Comparison of ENCODE assay signal across 14 cellular contexts in the genomic region with DNA sequence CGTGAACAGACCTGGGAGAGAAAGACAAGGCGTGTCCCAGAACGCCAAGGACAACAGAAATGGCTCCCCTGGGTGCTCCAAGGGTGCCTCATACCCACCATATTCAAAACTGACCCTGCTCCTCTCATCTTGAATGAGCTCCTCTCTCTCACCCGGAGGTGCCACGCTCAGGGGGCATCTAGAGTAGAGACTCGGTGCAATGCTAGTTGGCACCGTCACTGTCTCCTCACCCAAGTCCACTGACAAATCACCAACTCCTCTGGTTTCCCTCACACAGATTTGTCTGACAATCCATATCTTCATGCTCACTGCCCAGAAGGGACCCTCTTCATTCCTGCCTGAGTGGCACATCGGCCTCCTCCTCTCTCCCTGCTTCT. TPM values are rescaled to one million over a fixed set of nuclear protein-coding genes. Genes with fewer than 3 reads are reported as not detected.
DNase-seq lines count a peak whose midpoint lies in the region; ATAC-seq and TF ChIP-seq lines count a peak whose summit lies in the region.
"Had no signal": no experiment of that assay in that cellular context is flagged by ENCODE, and none has a peak within 500 bp of the region (broad histone marks: within the 10 kb centered on the region; RNA-seq: fewer than 3 reads in every experiment).

No MANE protein-coding gene starts in this region.

- H3K4me1 Mint-ChIP-seq in activated CD4-positive, alpha-beta T cell treated with anti-CD3 and anti-CD28 coated beads, Interleukin-2, amount 10 ng/mL, durations not matched to agents 24 days and 14 days, result peaks cover 20% of the 10 kb centered on the region
- H3K4me1 Mint-ChIP-seq in endothelial cell (ENCODE audit: unreplicated experiment), result peaks cover 29% of the 10 kb centered on the region
- peaks cover 31% of the 10 kb centered on the region for H3K4me1 Mint-ChIP-seq in stimulated activated effector memory CD8-positive, alpha-beta T cell treated with anti-CD3 and anti-CD28 coated beads, Interleukin-12 subunit alpha, Interleukin-12 subunit beta, amount 100 ng/mL, for 72 hours

- H3K36me3 Mint-ChIP-seq in activated CD4-positive, alpha-beta T cell treated with anti-CD3 and anti-CD28 coated beads, Interleukin-2, amount 10 ng/mL, durations not matched to agents 24 days and 14 days (ENCODE audit: low read depth), result peaks cover 6% of the 10 kb centered on the region
- H3K36me3 Mint-ChIP-seq in endothelial cell (ENCODE audit: low read depth, unreplicated experiment), result peaks cover 13% of the 10 kb centered on the region
- H3K36me3 Mint-ChIP-seq in stimulated activated effector memory CD8-positive, alpha-beta T cell treated with anti-CD3 and anti-CD28 coated beads, Interleukin-12 subunit alpha, Interleukin-12 subunit beta, amount 100 ng/mL, for 72 hours, result no peaks in the 10 kb centered on the region

- peak overlapping the region; percentile 93 for H3K27ac ChIP-seq in SK-N-MC
- H3K27ac ChIP-seq: A549 had no signal

- peak overlapping the region; percentile 98 for H3K27ac Mint-ChIP-seq in activated CD4-positive, alpha-beta T cell treated with anti-CD3 and anti-CD28 coated beads, Interleukin-2, amount 10 ng/mL, durations not matched to agents 24 days and 14 days
- peak overlapping the region; percentile 59 for H3K27ac Mint-ChIP-seq in endothelial cell (ENCODE audit: unreplicated experiment)
- H3K27ac Mint-ChIP-seq in stimulated activated effector memory CD8-positive, alpha-beta T cell treated with anti-CD3 and anti-CD28 coated beads, Interleukin-12 subunit alpha, Interleukin-12 subunit beta, amount 100 ng/mL, for 72 hours, result peak overlapping the region; percentile 92

- H3K36me3 ChIP-seq in SK-N-MC (ENCODE audit: insufficient read depth, low read length), result no peaks in the 10 kb centered on the region

- H3K27me3 Mint-ChIP-seq in activated CD4-positive, alpha-beta T cell treated with anti-CD3 and anti-CD28 coated beads, Interleukin-2, amount 10 ng/mL, durations not matched to agents 24 days and 14 days, result peaks cover 6% of the 10 kb centered on the region
- H3K27me3 Mint-ChIP-seq in endothelial cell (ENCODE audit: unreplicated experiment), result peaks cover 19% of the 10 kb centered on the region

- DNase-seq in activated CD4-positive, alpha-beta T cell treated with anti-CD3 and anti-CD28 coated beads, Interleukin-2, amount 10 ng/mL, durations not matched to agents 24 days and 14 days, result no peak
- DNase-seq in activated CD4-positive, alpha-beta T cell treated with anti-CD3 and anti-CD28 coated beads, Interleukin-2, amount 50 U/mL, for 4 hours, result no peak
- DNase-seq in SK-N-MC (ENCODE audit: low read depth, low spot score) (no peak), endothelial cell (ENCODE audit: low spot score) (no peak), GM19240 (ENCODE audit: insufficient read length, low spot score) (no peak), hippocampal formation (lab: John Stamatoyannopoulos, UW) (no peak)
- no peak for DNase-seq in stimulated activated effector memory CD8-positive, alpha-beta T cell treated with anti-CD3 and anti-CD28 coated beads, Interleukin-12 subunit alpha, Interleukin-12 subunit beta, amount 100 ng/mL, for 72 hours (ENCODE audit: low spot score in 2 of 2)
- DNase-seq: activated CD4-positive, CD25-positive, alpha-beta regulatory T cell treated with anti-CD3 and anti-CD28 coated beads, Interleukin-2, amount 50 U/mL, for 72 hours; amniotic stem cell; Right ventricle myocardium superior had no signal

- H3K4me3 ChIP-seq in SK-N-MC, result peak overlapping the region; percentile 43; the same call in 1 of the 2 replicates
- H3K4me3 ChIP-seq: A549 had no signal

- TF ChIP-seq CTCF in endothelial cell (IDR thresholded peaks at IDR 0.05; ENCODE audit: unreplicated experiment), result no peak

- intact Hi-C loops in activated CD4-positive, alpha-beta T cell treated with anti-CD3 and anti-CD28 coated beads, Interleukin-2, amount 10 ng/mL, durations not matched to agents 24 days and 14 days (cut with micrococcal nuclease), result no loop called here

- H3K4me3 Mint-ChIP-seq in activated CD4-positive, alpha-beta T cell treated with anti-CD3 and anti-CD28 coated beads, Interleukin-2, amount 10 ng/mL, durations not matched to agents 24 days and 14 days, result peak overlapping the region; percentile 69
- peak overlapping the region; percentile 2 for H3K4me3 Mint-ChIP-seq in endothelial cell (ENCODE audit: unreplicated experiment)
- H3K4me3 Mint-ChIP-seq in stimulated activated effector memory CD8-positive, alpha-beta T cell treated with anti-CD3 and anti-CD28 coated beads, Interleukin-12 subunit alpha, Interleukin-12 subunit beta, amount 100 ng/mL, for 72 hours, result peak overlapping the region; percentile 59

- no peak for ATAC-seq in stimulated activated effector memory CD8-positive, alpha-beta T cell treated with anti-CD3 and anti-CD28 coated beads, Interleukin-12 subunit alpha, Interleukin-12 subunit beta, amount 100 ng/mL, for 72 hours
- ATAC-seq in HG03280 (IDR thresholded peaks at IDR 0.05; ENCODE audit: unreplicated experiment), result no peak

- H3K9me3 ChIP-seq in SK-N-MC (ENCODE audit: low read depth, low read length), result no peaks in the 10 kb centered on the region
- H3K9me3 ChIP-seq: A549 had no signal

- peaks cover 13% of the 10 kb centered on the region for H3K9me3 Mint-ChIP-seq in activated CD4-positive, alpha-beta T cell treated with anti-CD3 and anti-CD28 coated beads, Interleukin-2, amount 10 ng/mL, durations not matched to agents 24 days and 14 days
- peaks cover 5% of the 10 kb centered on the region for H3K9me3 Mint-ChIP-seq in endothelial cell (ENCODE audit: unreplicated experiment)
- H3K9me3 Mint-ChIP-seq in stimulated activated effector memory CD8-positive, alpha-beta T cell treated with anti-CD3 and anti-CD28 coated beads, Interleukin-12 subunit alpha, Interleukin-12 subunit beta, amount 100 ng/mL, for 72 hours, result peaks cover 6% of the 10 kb centered on the region

- H3K9ac ChIP-seq in SK-N-MC (ENCODE audit: insufficient read length), result no peak overlapping the region

RNA-seq across cellular contexts. Expression of gene TMEM125, which starts 5.0 kb away (rescaled TPM):
- total RNA-seq in activated CD4-positive, alpha-beta T cell treated with anti-CD3 and anti-CD28 coated beads, Interleukin-2, amount 10 ng/mL, durations not matched to agents 24 days and 14 days, result not detected in 2 replicates
- total RNA-seq in endothelial cell (ENCODE audit: unreplicated experiment), result 2.7 TPM
- total RNA-seq: G401, NCI-H460, Right ventricle myocardium superior had no signal

RNA-seq across cellular contexts. Expression of gene C1orf210, which starts 10.6 kb away (rescaled TPM):
- total RNA-seq in activated CD4-positive, alpha-beta T cell treated with anti-CD3 and anti-CD28 coated beads, Interleukin-2, amount 10 ng/mL, durations not matched to agents 24 days and 14 days, result not detected in 2 replicates
- not detected for total RNA-seq in endothelial cell (ENCODE audit: unreplicated experiment)
- total RNA-seq: G401, Right ventricle myocardium superior had no signal

RNA-seq across cellular contexts. Expression of gene TIE1, which starts 26.0 kb away (rescaled TPM):
- total RNA-seq in activated CD4-positive, alpha-beta T cell treated with anti-CD3 and anti-CD28 coated beads, Interleukin-2, amount 10 ng/mL, durations not matched to agents 24 days and 14 days, result 0.23 and 0.40 TPM in 2 replicates
- 643 TPM for total RNA-seq in endothelial cell (ENCODE audit: unreplicated experiment)
- total RNA-seq: G401, NCI-H460 had no signal

Comparison
In these comparisons a context has a peak if more than half of its experiments do, and no peak if none do; other contexts are left out.
1. H3K4me3 Mint-ChIP-seq: peak in every context shown above with its lines; median percentile 69 in activated CD4-positive, alpha-beta T cell treated with anti-CD3 and anti-CD28 coated beads, Interleukin-2, amount 10 ng/mL, durations not matched to agents 24 days and 14 days; 59 in stimulated activated effector memory CD8-positive, alpha-beta T cell treated with anti-CD3 and anti-CD28 coated beads, Interleukin-12 subunit alpha, Interleukin-12 subunit beta, amount 100 ng/mL, for 72 hours; 2 in endothelial cell.
2. RNA of gene TIE1, which starts 26.0 kb away (total RNA-seq): 643 TPM in endothelial cell (single experiment); 0.23 to 0.40 TPM in activated CD4-positive, alpha-beta T cell treated with anti-CD3 and anti-CD28 coated beads, Interleukin-2, amount 10 ng/mL, durations not matched to agents 24 days and 14 days; every median in the first group is over 100 times any median in the second.
3. Peak in every context shown above with its lines, with median percentiles within 50 percentile points of each other: H3K27ac Mint-ChIP-seq.